In the genomic region with DNA sequence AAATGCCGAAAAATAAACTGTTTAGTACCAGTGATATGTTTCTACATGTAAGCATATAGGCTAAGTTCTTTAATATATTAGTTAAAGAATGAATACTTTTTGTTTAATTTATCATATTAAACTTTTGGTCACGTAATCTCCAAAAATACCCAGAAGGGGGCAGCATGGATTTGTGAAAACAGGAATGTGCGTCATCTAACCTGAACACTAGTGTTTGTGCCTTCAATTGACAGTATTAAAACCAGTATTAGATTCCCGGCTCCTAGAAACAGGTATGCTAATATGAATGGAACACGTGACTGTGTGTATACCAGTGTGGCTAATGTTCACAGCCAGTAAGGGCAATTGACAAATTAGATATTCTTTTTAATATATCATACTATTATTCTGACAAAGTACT, we compare ENCODE assay signal across 8 cellular contexts. TPM values are rescaled to one million over a fixed set of nuclear protein-coding genes. Genes with fewer than 3 reads are reported as not detected.
DNase-seq lines count a peak whose midpoint lies in the region; ATAC-seq, FAIRE-seq and TF ChIP-seq lines count a peak whose summit lies in the region.

No MANE protein-coding gene starts in this region.

- H3K9ac ChIP-seq in PC-3 (ENCODE audit: low read length) (no peak overlapping the region), endothelial cell of umbilical vein (replicated peaks; ENCODE audit: extremely low read depth, insufficient read depth, low read length) (no peak overlapping the region), parathyroid adenoma (no peak overlapping the region)

- H3K4me3 Mint-ChIP-seq in activated T-cell treated with anti-CD3 and anti-CD28 coated beads, Interleukin-2, amount 50 U/mL, for 4 hours, result no peak overlapping the region

- no peak overlapping the region for H3K27ac ChIP-seq in PC-3 (ENCODE audit: low read length)
- no peak overlapping the region for H3K27ac ChIP-seq in endothelial cell of umbilical vein (ENCODE audit: insufficient read depth, low read depth, low read length)
- H3K27ac ChIP-seq in parathyroid adenoma, result no peak overlapping the region

- FAIRE-seq in HTR-8/SVneo (lab: Jason Lieb, UNC), result no peak
- no peak for FAIRE-seq in endothelial cell of umbilical vein (lab: Jason Lieb, UNC)

- TF ChIP-seq CTCF in PC-3 (conservative IDR thresholded peaks at IDR 0.05; ENCODE audit: low read depth, low read length), result peak; percentile 63
- TF ChIP-seq CTCF in endothelial cell of umbilical vein (IDR thresholded peaks at IDR 0.05; ENCODE audit: extremely low read depth in 1 of 2, insufficient read depth in 1 of 2, low read depth in 1 of 2, low read length in 2 of 2), result peak; percentile 27 to 28
- peak; percentile 42 for TF ChIP-seq CTCF in parathyroid adenoma (IDR thresholded peaks at IDR 0.05)

- no peaks in the 10 kb centered on the region for H3K4me1 Mint-ChIP-seq in activated T-cell treated with anti-CD3 and anti-CD28 coated beads, Interleukin-2, amount 50 U/mL, for 4 hours (ENCODE audit: low read depth)

- ATAC-seq in activated T-cell treated with anti-CD3 and anti-CD28 coated beads, Interleukin-2, amount 50 U/mL, for 4 hours, result no peak
- ATAC-seq in PC-3 (peak; percentile 64), HG02884 (IDR thresholded peaks at IDR 0.05; ENCODE audit: unreplicated experiment) (no peak), GM21447 (IDR thresholded peaks at IDR 0.05; ENCODE audit: unreplicated experiment) (no peak)

- H3K4me1 ChIP-seq in PC-3 (ENCODE audit: insufficient read depth, low read length) (no peaks in the 10 kb centered on the region), endothelial cell of umbilical vein (ENCODE audit: control insufficient read depth, extremely low read depth, insufficient read depth, low read length) (no peaks in the 10 kb centered on the region), parathyroid adenoma (no peaks in the 10 kb centered on the region)

- H3K9me3 ChIP-seq in PC-3 (ENCODE audit: low read length) (no peaks in the 10 kb centered on the region), endothelial cell of umbilical vein (replicated peaks; ENCODE audit: control insufficient read depth, insufficient read depth, low read length) (no peaks in the 10 kb centered on the region), parathyroid adenoma (ENCODE audit: control insufficient read depth, low read length) (no peaks in the 10 kb centered on the region)

- BruUV-seq in PC-3 (replicated peaks; lab: Mats Ljungman, UMichigan), result no TSS peak
- no TSS peak for BruUV-seq in endothelial cell of umbilical vein (replicated peaks; lab: Mats Ljungman, UMichigan)

- H2AFZ ChIP-seq in PC-3 (ENCODE audit: low read length) (no peak overlapping the region), endothelial cell of umbilical vein (ENCODE audit: low read depth, low read length) (no peak overlapping the region), parathyroid adenoma (no peak overlapping the region)

- DNase-seq in activated T-cell treated with anti-CD3 and anti-CD28 coated beads, Interleukin-2, amount 50 U/mL, for 4 hours, result peak; percentile 5
- DNase-seq in activated T-cell treated with anti-CD3 and anti-CD28 coated beads, Interleukin-2, amount 50 U/mL, for 1 hour, result no peak
- DNase-seq in HTR-8/SVneo (ENCODE audit: insufficient read length, low spot score) (peak; percentile 9), PC-3 (peak; percentile 76), endothelial cell of umbilical vein (ENCODE audit: low read depth, low spot score) (peak; percentile 59)

- H3K4me3 ChIP-seq in PC-3 (ENCODE audit: low read length) (no peak overlapping the region), endothelial cell of umbilical vein (replicated peaks in 1 of 3; ENCODE audit: insufficient read depth in 1 of 3, low read depth in 1 of 3, low read length in 3 of 3) (no peak overlapping the region), parathyroid adenoma (ENCODE audit: low read depth, low read length) (no peak overlapping the region)

- dilution Hi-C loops in endothelial cell of umbilical vein (cut with MboI; ENCODE audit: extremely low pct_ligation_motif_present, low sequenced_read_pairs), result no loop called here

- H3K79me2 ChIP-seq in PC-3 (ENCODE audit: low read length), result no peaks in the 10 kb centered on the region
- no peaks in the 10 kb centered on the region for H3K79me2 ChIP-seq in endothelial cell of umbilical vein (ENCODE audit: control insufficient read depth, insufficient read depth, low read length)
- no peaks in the 10 kb centered on the region for H3K79me2 ChIP-seq in parathyroid adenoma

- no peaks in the 10 kb centered on the region for H3K9me2 ChIP-seq in PC-3 (replicated peaks; ENCODE audit: low read length)

- H3F3A ChIP-seq in PC-3 (ENCODE audit: low read length, unreplicated experiment), result no peaks in the 10 kb centered on the region

- no peaks in the 10 kb centered on the region for H3K27me3 ChIP-seq in PC-3 (ENCODE audit: low read length)
- H3K27me3 ChIP-seq in endothelial cell of umbilical vein (ENCODE audit: control insufficient read depth in 2 of 2, insufficient read depth in 2 of 2, low read length in 2 of 2), result no peaks in the 10 kb centered on the region
- H3K27me3 ChIP-seq in parathyroid adenoma (ENCODE audit: control insufficient read depth, insufficient read depth, low read length), result no peaks in the 10 kb centered on the region

- no peaks in the 10 kb centered on the region for H3K27me3 Mint-ChIP-seq in activated T-cell treated with anti-CD3 and anti-CD28 coated beads, Interleukin-2, amount 50 U/mL, for 4 hours (ENCODE audit: low read depth)

- CTCF ChIA-PET in PC-3 (lab: Charles Lee), result interaction anchor here (0.6 kb wide), 1 partner anchor 103 kb away, joined by 3 read pairs; no protein-coding TSS in a partner anchor
- CTCF ChIA-PET in endothelial cell of umbilical vein (lab: Charles Lee), result interaction anchor here (0.7 to 3.1 kb wide), 19 partner anchors 9 to 1419 kb away, joined by 3 to 25 read pairs (median 4); no protein-coding TSS in a partner anchor

- no peak overlapping the region for H3K4me2 ChIP-seq in PC-3 (ENCODE audit: low read length)
- no peak overlapping the region for H3K4me2 ChIP-seq in endothelial cell of umbilical vein (ENCODE audit: insufficient read depth, low read length)
- H3K4me2 ChIP-seq in parathyroid adenoma (ENCODE audit: low read length), result no peak overlapping the region

- no peaks in the 10 kb centered on the region for H3K9me3 Mint-ChIP-seq in activated T-cell treated with anti-CD3 and anti-CD28 coated beads, Interleukin-2, amount 50 U/mL, for 4 hours

- POLR2A ChIA-PET in PC-3 (lab: Charles Lee; ENCODE audit: unreplicated experiment) (no interaction called here), endothelial cell of umbilical vein (lab: Charles Lee) (no interaction called here)

- H3K36me3 Mint-ChIP-seq in activated T-cell treated with anti-CD3 and anti-CD28 coated beads, Interleukin-2, amount 50 U/mL, for 4 hours (ENCODE audit: insufficient read depth), result peaks cover 3% of the 10 kb centered on the region

- H3K9me1 ChIP-seq in endothelial cell of umbilical vein (replicated peaks; ENCODE audit: control insufficient read depth, extremely low read depth, insufficient read depth, low read length), result no peaks in the 10 kb centered on the region

- no peaks in the 10 kb centered on the region for H4K20me1 ChIP-seq in PC-3 (ENCODE audit: low read length)
- H4K20me1 ChIP-seq in endothelial cell of umbilical vein (replicated peaks; ENCODE audit: control insufficient read depth, extremely low read depth, insufficient read depth, low read length), result no peaks in the 10 kb centered on the region

- intact Hi-C loops in PC-3 (cut with micrococcal nuclease), result loop anchor here (2.0 to 5.0 kb wide), 2 partner anchors 39 to 58 kb away; no protein-coding TSS in a partner anchor
- intact Hi-C loops in endothelial cell of umbilical vein (cut with micrococcal nuclease), result loop anchor here (2.0 to 5.0 kb wide), 2 partner anchors 742 to 859 kb away; no protein-coding TSS in a partner anchor

- no peak for TF ChIP-seq POLR2A in endothelial cell of umbilical vein (IDR thresholded peaks at IDR 0.05; ENCODE audit: low read depth, low read length)

- no peaks in the 10 kb centered on the region for H3K36me3 ChIP-seq in PC-3 (ENCODE audit: low read depth, low read length)
- no peaks in the 10 kb centered on the region for H3K36me3 ChIP-seq in endothelial cell of umbilical vein (ENCODE audit: control insufficient read depth in 2 of 2, extremely low read depth in 1 of 2, insufficient read depth in 2 of 2, low read length in 2 of 2)
- H3K36me3 ChIP-seq in parathyroid adenoma (ENCODE audit: control insufficient read depth, insufficient read depth, low read length), result no peaks in the 10 kb centered on the region

TF ChIP-seq in endothelial cell of umbilical vein, 7 proteins besides CTCF, POLR2A, EP300 and RAD21:
- TF ChIP-seq MYC (IDR thresholded peaks at IDR 0.05; ENCODE audit: low read depth, low read length) (no peak), MAX (IDR thresholded peaks at IDR 0.05; ENCODE audit: insufficient read depth, insufficient read length) (no peak), FOS (IDR thresholded peaks at IDR 0.05; ENCODE audit: borderline replicate concordance, insufficient read depth, low read length) (no peak), POLR2AphosphoS5 (IDR thresholded peaks at IDR 0.05; ENCODE audit: insufficient read depth, low read depth, low read length) (no peak), JUN (IDR thresholded peaks at IDR 0.05; ENCODE audit: borderline replicate concordance, insufficient read depth, insufficient read length, low read depth) (no peak), GATA2 (IDR thresholded peaks at IDR 0.05; ENCODE audit: insufficient read depth, insufficient read length, low read depth, low read length) (no peak), EZH2 (IDR thresholded peaks at IDR 0.05; ENCODE audit: borderline replicate concordance, low read depth, low read length, severe bottlenecking) (no peak)

RNA-seq across cellular contexts. Expression of gene WDR7, which starts 51.8 kb away (rescaled TPM):
- 10 to 100 TPM; 21.2 to 22.3 (median 22.1) TPM for total RNA-seq in activated T-cell treated with anti-CD3 and anti-CD28 coated beads, Interleukin-2, amount 50 U/mL, for 4 hours
- total RNA-seq in PC-3 (2014; rRNA removed) (16.0 and 23.8 TPM in 2 replicates), endothelial cell of umbilical vein (19.0 and 19.2 TPM in 2 replicates)
- 5.9 and 9.1 TPM in 2 replicates for polyA plus RNA-seq in endothelial cell of umbilical vein
- 4.5 and 5.1 TPM in 2 replicates for polyA plus RNA-seq in endothelial cell of umbilical vein (2011; cell fraction: cytosol; rRNA removed)
- polyA plus RNA-seq in endothelial cell of umbilical vein (2011; cell fraction: nucleus; rRNA removed), result 12.5 and 18.6 TPM in 2 replicates
- 5.5 and 8.0 TPM in 2 replicates for polyA plus RNA-seq in endothelial cell of umbilical vein (2012)
- 96.6 and 119 TPM in 2 replicates for polyA minus RNA-seq in endothelial cell of umbilical vein
- 16.5 TPM for polyA minus RNA-seq in endothelial cell of umbilical vein (2011; cell fraction: cytosol; rRNA and poly(A)+ RNA removed)
- polyA minus RNA-seq in endothelial cell of umbilical vein (2011; cell fraction: nucleus; rRNA and poly(A)+ RNA removed), result 103 and 168 TPM in 2 replicates
